In the genomic region with DNA sequence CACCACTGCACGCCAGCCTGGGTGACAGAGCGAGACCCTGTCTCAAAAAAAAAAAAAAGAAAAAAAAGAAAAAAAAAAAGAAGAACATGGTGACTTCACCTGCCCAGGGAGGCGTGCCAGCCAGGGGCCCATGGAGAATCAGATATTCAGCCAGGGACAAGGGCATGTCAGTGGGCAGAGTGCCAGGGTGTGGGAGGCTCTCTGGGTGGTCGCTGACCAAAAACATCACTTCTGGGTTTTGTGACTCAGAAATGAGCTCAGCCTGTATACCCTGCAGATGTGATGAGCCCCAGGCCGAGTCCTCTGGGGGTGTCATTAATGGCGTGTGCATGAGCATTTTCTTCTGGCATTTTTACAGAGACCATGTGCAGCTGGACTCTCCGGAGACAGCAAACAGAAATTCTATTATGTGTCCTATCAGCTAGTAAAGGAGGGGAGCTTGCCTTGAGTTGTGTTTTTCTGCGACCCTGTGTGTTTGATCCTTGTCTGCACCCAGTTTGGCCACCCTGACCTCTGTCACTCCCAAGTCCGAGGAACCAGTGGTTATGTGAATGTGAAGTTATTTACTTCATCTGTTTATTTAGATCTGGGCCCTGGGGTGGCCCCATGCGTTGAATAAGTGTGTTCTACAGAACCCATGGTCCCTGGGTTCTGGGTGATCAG, we compare ENCODE assay signal across 8 cellular contexts. TPM values are rescaled to one million over a fixed set of nuclear protein-coding genes. Genes with fewer than 3 reads are reported as not detected.
DNase-seq lines count a peak whose midpoint lies in the region; ATAC-seq lines count a peak whose summit lies in the region.

No MANE protein-coding gene starts in this region.

- H3K36me3 ChIP-seq in neuronal stem cell (replicated peaks in 1 of 2; ENCODE audit: control insufficient read depth in 2 of 2, insufficient read depth in 2 of 2, low read length in 2 of 2): peaks cover 0 to 4% of the 10 kb centered on the region in 2 donors

- H4K91ac ChIP-seq in neuronal stem cell (ENCODE audit: low read depth, low read length, poor library complexity): no peak overlapping the region

- H3K9me3 Mint-ChIP-seq in central memory CD8-positive, alpha-beta T cell: peaks cover 2% of the 10 kb centered on the region
- peaks cover 4% of the 10 kb centered on the region for H3K9me3 Mint-ChIP-seq in activated T-helper 1 cell treated with anti-CD3 and anti-CD28 coated beads, Interleukin-12 subunit alpha, Interleukin-12 subunit beta, Interleukin-2, Interleukin-4 antibody, amounts not matched to agents 30 ng/mL and 10 ng/mL and 1 ng/mL, durations not matched to agents 14 hours and 24 hours and 36 hours

- H3K23ac ChIP-seq in neuronal stem cell (ENCODE audit: low read depth, low read length, poor library complexity): no peak overlapping the region

- no peak overlapping the region for H3K4me3 ChIP-seq in neuronal stem cell (ENCODE audit: low read length in 2 of 2)

- intact Hi-C loops in activated T-helper 1 cell treated with anti-CD3 and anti-CD28 coated beads, Interleukin-12 subunit alpha, Interleukin-12 subunit beta, Interleukin-2, Interleukin-4 antibody, amounts not matched to agents 30 ng/mL and 10 ng/mL and 1 ng/mL, durations not matched to agents 14 hours and 24 hours and 36 hours (cut with micrococcal nuclease): no loop called here

- no peak overlapping the region for H3K18ac ChIP-seq in neuronal stem cell (ENCODE audit: low read length)

- peak overlapping the region; percentile 24 for H3K4me3 Mint-ChIP-seq in central memory CD8-positive, alpha-beta T cell
- no peak overlapping the region for H3K4me3 Mint-ChIP-seq in activated T-helper 1 cell treated with anti-CD3 and anti-CD28 coated beads, Interleukin-12 subunit alpha, Interleukin-12 subunit beta, Interleukin-2, Interleukin-4 antibody, amounts not matched to agents 30 ng/mL and 10 ng/mL and 1 ng/mL, durations not matched to agents 14 hours and 24 hours and 36 hours

- no peak overlapping the region for H2BK12ac ChIP-seq in neuronal stem cell (ENCODE audit: low read length)

- no peak overlapping the region for H2BK5ac ChIP-seq in neuronal stem cell (ENCODE audit: low read length)

- H3K4me1 Mint-ChIP-seq in central memory CD8-positive, alpha-beta T cell: peaks cover 71% of the 10 kb centered on the region
- H3K4me1 Mint-ChIP-seq in activated T-helper 1 cell treated with anti-CD3 and anti-CD28 coated beads, Interleukin-12 subunit alpha, Interleukin-12 subunit beta, Interleukin-2, Interleukin-4 antibody, amounts not matched to agents 30 ng/mL and 10 ng/mL and 1 ng/mL, durations not matched to agents 14 hours and 24 hours and 36 hours (ENCODE audit: low read depth): peaks cover 44% of the 10 kb centered on the region

- no peaks in the 10 kb centered on the region for H3K27me3 ChIP-seq in neuronal stem cell (ENCODE audit: control insufficient read depth in 3 of 3, insufficient read depth in 3 of 3, low read depth in 1 of 3, low read length in 3 of 3)

- H3K27me3 Mint-ChIP-seq in central memory CD8-positive, alpha-beta T cell: no peaks in the 10 kb centered on the region
- H3K27me3 Mint-ChIP-seq in activated T-helper 1 cell treated with anti-CD3 and anti-CD28 coated beads, Interleukin-12 subunit alpha, Interleukin-12 subunit beta, Interleukin-2, Interleukin-4 antibody, amounts not matched to agents 30 ng/mL and 10 ng/mL and 1 ng/mL, durations not matched to agents 14 hours and 24 hours and 36 hours (ENCODE audit: insufficient read depth): no peaks in the 10 kb centered on the region

- H3K9ac ChIP-seq in neuronal stem cell (ENCODE audit: low read depth, low read length, poor library complexity): no peak overlapping the region

- H3K14ac ChIP-seq in neuronal stem cell (ENCODE audit: low read length): peak overlapping the region; percentile 58

- no peak overlapping the region for H4K8ac ChIP-seq in neuronal stem cell (ENCODE audit: low read depth, low read length)

- H3K27ac ChIP-seq in neuronal stem cell (replicated peaks; ENCODE audit: low read length): no peak overlapping the region

- H3K79me1 ChIP-seq in neuronal stem cell (ENCODE audit: low read depth, low read length): peaks cover 24% of the 10 kb centered on the region

- peaks cover 4 to 11% of the 10 kb centered on the region in 2 donors for H3K9me3 ChIP-seq in neuronal stem cell (replicated peaks in 1 of 2; ENCODE audit: control insufficient read depth in 2 of 2, insufficient read depth in 1 of 2, low read depth in 1 of 2, low read length in 2 of 2)

- no peak overlapping the region for H2AFZ ChIP-seq in neuronal stem cell (ENCODE audit: low read length)

- DNase-seq in AG20443 (ENCODE audit: low spot score) (peak; percentile 74), LHCN-M2 (ENCODE audit: low read depth) (peak; percentile 10), neuronal stem cell (ENCODE audit: low spot score) (no peak), NCI-H524 treated with DMSO at 0.1 percent for 48 hours (lab: John Stamatoyannopoulos, UW) (no peak)
- no peak for DNase-seq in central memory CD8-positive, alpha-beta T cell (ENCODE audit: low spot score in 2 of 2)
- DNase-seq in activated T-helper 1 cell treated with anti-CD3 and anti-CD28 coated beads, Interleukin-12 subunit alpha, Interleukin-12 subunit beta, Interleukin-2, Interleukin-4 antibody, amounts not matched to agents 30 ng/mL and 10 ng/mL and 1 ng/mL, durations not matched to agents 14 hours and 24 hours and 36 hours (ENCODE audit: low spot score): no peak

- no peak for ATAC-seq in central memory CD8-positive, alpha-beta T cell (replicated peaks; ENCODE audit: extremely low read depth, poor library complexity, severe bottlenecking)
- ATAC-seq in HG02798 (IDR thresholded peaks at IDR 0.05; ENCODE audit: poor library complexity, unreplicated experiment): no peak
- no peak for ATAC-seq in GM21390 (IDR thresholded peaks at IDR 0.05; ENCODE audit: unreplicated experiment)

- H2AK5ac ChIP-seq in neuronal stem cell (ENCODE audit: low read depth, low read length): peak overlapping the region; percentile 72

- WGBS in neuronal stem cell (ENCODE audit: extremely low coverage in 2 of 2, insufficient read length in 2 of 2, insufficient replicate concordance in 1 of 2), 2 donors: no CpG with 5 or more reads among the region's 10 CpGs

- peaks cover 16 to 39% of the 10 kb centered on the region in 2 donors for H3K4me1 ChIP-seq in neuronal stem cell (ENCODE audit: control insufficient read depth in 2 of 2, insufficient read depth in 1 of 2, low read depth in 1 of 2, low read length in 2 of 2)

- H3K36me3 Mint-ChIP-seq in central memory CD8-positive, alpha-beta T cell (ENCODE audit: insufficient read depth): peaks cover 9% of the 10 kb centered on the region
- H3K36me3 Mint-ChIP-seq in activated T-helper 1 cell treated with anti-CD3 and anti-CD28 coated beads, Interleukin-12 subunit alpha, Interleukin-12 subunit beta, Interleukin-2, Interleukin-4 antibody, amounts not matched to agents 30 ng/mL and 10 ng/mL and 1 ng/mL, durations not matched to agents 14 hours and 24 hours and 36 hours (ENCODE audit: low read depth): peaks cover 10% of the 10 kb centered on the region

- H2BK120ac ChIP-seq in neuronal stem cell (ENCODE audit: low read depth, low read length): no peak overlapping the region

- peak overlapping the region; percentile 57 for H3K4ac ChIP-seq in neuronal stem cell (ENCODE audit: low read length)

- no peak overlapping the region for H2BK15ac ChIP-seq in neuronal stem cell (ENCODE audit: low read length)

- H3K27ac Mint-ChIP-seq in central memory CD8-positive, alpha-beta T cell (ENCODE audit: low read depth): peak overlapping the region; percentile 65
- no peak overlapping the region for H3K27ac Mint-ChIP-seq in activated T-helper 1 cell treated with anti-CD3 and anti-CD28 coated beads, Interleukin-12 subunit alpha, Interleukin-12 subunit beta, Interleukin-2, Interleukin-4 antibody, amounts not matched to agents 30 ng/mL and 10 ng/mL and 1 ng/mL, durations not matched to agents 14 hours and 24 hours and 36 hours

- H3K4me2 ChIP-seq in neuronal stem cell (ENCODE audit: insufficient read depth, low read length, poor library complexity, severe bottlenecking): no peak overlapping the region

RNA-seq across cellular contexts. Expression of gene BCR, which starts 53.6 kb away (rescaled TPM):
- total RNA-seq in LHCN-M2 (2014; rRNA removed): 8.0 and 10.2 TPM in 2 replicates
- 20.8 TPM for polyA plus RNA-seq in LHCN-M2 (2012)
- polyA plus RNA-seq in neuronal stem cell (2013, experiment 1 of 2): 20.8 TPM
- polyA plus RNA-seq in neuronal stem cell (2013, experiment 2 of 2): 19.8 TPM
- total RNA-seq in activated T-helper 1 cell treated with anti-CD3 and anti-CD28 coated beads, Interleukin-12 subunit alpha, Interleukin-12 subunit beta, Interleukin-2, Interleukin-4 antibody, amounts not matched to agents 30 ng/mL and 10 ng/mL and 1 ng/mL, durations not matched to agents 14 hours and 24 hours and 36 hours: 56.8 and 62.0 TPM in 2 replicates

Comparison
In these comparisons a context has a peak if more than half of its experiments do, and no peak if none do; other contexts are left out.
1. DNase-seq: peak in AG20443 (single experiment) and LHCN-M2 (single experiment); none in central memory CD8-positive, alpha-beta T cell (0 of 2), neuronal stem cell (single experiment), NCI-H524 treated with DMSO at 0.1 percent for 48 hours (single experiment) and activated T-helper 1 cell treated with anti-CD3 and anti-CD28 coated beads, Interleukin-12 subunit alpha, Interleukin-12 subunit beta, Interleukin-2, Interleukin-4 antibody, amounts not matched to agents 30 ng/mL and 10 ng/mL and 1 ng/mL, durations not matched to agents 14 hours and 24 hours and 36 hours (single experiment).